1 cellular context compared by ENCODE assay signal in the genomic region with DNA sequence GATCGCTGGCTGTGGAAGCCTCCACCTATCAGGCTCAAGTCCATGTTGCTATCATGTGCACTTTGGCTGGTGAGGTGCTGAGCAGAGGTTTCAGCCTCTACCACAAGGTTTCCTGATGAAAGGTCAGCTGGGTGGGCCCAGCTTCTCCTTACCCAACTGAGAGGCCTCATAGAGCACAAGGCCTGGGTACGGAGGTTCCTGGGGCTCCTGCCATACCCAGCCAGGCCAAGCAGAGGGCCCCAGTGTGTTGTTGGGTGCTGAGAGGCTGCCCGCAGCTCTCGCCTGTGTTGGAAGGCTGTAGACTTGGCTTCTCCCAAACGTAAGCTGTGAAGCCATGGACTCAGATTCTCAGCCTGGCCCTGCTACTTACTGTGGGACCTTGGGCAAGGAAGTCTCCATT.
TF ChIP-seq lines count a peak whose summit lies in the region.

No MANE protein-coding gene starts in this region.

TF ChIP-seq in K562, 482 proteins besides CTCF, POLR2A, EP300 and RAD21 (continues in another document):
- TF ChIP-seq, protein P1, sequence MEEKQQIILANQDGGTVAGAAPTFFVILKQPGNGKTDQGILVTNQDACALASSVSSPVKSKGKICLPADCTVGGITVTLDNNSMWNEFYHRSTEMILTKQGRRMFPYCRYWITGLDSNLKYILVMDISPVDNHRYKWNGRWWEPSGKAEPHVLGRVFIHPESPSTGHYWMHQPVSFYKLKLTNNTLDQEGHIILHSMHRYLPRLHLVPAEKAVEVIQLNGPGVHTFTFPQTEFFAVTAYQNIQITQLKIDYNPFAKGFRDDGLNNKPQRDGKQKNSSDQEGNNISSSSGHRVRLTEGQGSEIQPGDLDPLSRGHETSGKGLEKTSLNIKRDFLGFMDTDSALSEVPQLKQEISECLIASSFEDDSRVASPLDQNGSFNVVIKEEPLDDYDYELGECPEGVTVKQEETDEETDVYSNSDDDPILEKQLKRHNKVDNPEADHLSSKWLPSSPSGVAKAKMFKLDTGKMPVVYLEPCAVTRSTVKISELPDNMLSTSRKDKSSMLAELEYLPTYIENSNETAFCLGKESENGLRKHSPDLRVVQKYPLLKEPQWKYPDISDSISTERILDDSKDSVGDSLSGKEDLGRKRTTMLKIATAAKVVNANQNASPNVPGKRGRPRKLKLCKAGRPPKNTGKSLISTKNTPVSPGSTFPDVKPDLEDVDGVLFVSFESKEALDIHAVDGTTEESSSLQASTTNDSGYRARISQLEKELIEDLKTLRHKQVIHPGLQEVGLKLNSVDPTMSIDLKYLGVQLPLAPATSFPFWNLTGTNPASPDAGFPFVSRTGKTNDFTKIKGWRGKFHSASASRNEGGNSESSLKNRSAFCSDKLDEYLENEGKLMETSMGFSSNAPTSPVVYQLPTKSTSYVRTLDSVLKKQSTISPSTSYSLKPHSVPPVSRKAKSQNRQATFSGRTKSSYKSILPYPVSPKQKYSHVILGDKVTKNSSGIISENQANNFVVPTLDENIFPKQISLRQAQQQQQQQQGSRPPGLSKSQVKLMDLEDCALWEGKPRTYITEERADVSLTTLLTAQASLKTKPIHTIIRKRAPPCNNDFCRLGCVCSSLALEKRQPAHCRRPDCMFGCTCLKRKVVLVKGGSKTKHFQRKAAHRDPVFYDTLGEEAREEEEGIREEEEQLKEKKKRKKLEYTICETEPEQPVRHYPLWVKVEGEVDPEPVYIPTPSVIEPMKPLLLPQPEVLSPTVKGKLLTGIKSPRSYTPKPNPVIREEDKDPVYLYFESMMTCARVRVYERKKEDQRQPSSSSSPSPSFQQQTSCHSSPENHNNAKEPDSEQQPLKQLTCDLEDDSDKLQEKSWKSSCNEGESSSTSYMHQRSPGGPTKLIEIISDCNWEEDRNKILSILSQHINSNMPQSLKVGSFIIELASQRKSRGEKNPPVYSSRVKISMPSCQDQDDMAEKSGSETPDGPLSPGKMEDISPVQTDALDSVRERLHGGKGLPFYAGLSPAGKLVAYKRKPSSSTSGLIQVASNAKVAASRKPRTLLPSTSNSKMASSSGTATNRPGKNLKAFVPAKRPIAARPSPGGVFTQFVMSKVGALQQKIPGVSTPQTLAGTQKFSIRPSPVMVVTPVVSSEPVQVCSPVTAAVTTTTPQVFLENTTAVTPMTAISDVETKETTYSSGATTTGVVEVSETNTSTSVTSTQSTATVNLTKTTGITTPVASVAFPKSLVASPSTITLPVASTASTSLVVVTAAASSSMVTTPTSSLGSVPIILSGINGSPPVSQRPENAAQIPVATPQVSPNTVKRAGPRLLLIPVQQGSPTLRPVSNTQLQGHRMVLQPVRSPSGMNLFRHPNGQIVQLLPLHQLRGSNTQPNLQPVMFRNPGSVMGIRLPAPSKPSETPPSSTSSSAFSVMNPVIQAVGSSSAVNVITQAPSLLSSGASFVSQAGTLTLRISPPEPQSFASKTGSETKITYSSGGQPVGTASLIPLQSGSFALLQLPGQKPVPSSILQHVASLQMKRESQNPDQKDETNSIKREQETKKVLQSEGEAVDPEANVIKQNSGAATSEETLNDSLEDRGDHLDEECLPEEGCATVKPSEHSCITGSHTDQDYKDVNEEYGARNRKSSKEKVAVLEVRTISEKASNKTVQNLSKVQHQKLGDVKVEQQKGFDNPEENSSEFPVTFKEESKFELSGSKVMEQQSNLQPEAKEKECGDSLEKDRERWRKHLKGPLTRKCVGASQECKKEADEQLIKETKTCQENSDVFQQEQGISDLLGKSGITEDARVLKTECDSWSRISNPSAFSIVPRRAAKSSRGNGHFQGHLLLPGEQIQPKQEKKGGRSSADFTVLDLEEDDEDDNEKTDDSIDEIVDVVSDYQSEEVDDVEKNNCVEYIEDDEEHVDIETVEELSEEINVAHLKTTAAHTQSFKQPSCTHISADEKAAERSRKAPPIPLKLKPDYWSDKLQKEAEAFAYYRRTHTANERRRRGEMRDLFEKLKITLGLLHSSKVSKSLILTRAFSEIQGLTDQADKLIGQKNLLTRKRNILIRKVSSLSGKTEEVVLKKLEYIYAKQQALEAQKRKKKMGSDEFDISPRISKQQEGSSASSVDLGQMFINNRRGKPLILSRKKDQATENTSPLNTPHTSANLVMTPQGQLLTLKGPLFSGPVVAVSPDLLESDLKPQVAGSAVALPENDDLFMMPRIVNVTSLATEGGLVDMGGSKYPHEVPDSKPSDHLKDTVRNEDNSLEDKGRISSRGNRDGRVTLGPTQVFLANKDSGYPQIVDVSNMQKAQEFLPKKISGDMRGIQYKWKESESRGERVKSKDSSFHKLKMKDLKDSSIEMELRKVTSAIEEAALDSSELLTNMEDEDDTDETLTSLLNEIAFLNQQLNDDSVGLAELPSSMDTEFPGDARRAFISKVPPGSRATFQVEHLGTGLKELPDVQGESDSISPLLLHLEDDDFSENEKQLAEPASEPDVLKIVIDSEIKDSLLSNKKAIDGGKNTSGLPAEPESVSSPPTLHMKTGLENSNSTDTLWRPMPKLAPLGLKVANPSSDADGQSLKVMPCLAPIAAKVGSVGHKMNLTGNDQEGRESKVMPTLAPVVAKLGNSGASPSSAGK (IDR thresholded peaks at IDR 0.05), result peak; percentile 53
- TF ChIP-seq NR2C2 (CRISPR knock-in tag; IDR thresholded peaks at IDR 0.05) (no peak), NR2C2 (tag; IDR thresholded peaks at IDR 0.05) (peak; percentile 32), CREBBP (IDR thresholded peaks at IDR 0.05; ENCODE audit: low read depth, low read length) (no peak), YY1 (IDR thresholded peaks at IDR 0.05; ENCODE audit: borderline replicate concordance in 1 of 3, control insufficient read depth in 1 of 3, extremely low read depth in 1 of 3, insufficient read depth in 3 of 3, insufficient read length in 1 of 3, insufficient replicate concordance in 2 of 3, low read depth in 1 of 3, low read length in 2 of 3) (peak in 1 of 3 experiments; percentile 42), HCFC1 (IDR thresholded peaks at IDR 0.05; ENCODE audit: low read depth, low read length) (0 out of 2 replicates have a peak, but pooled peaks have one; percentile 19), ADNP (tag; IDR thresholded peaks at IDR 0.05) (no peak), ZNF707 (CRISPR knock-in tag; conservative IDR thresholded peaks at IDR 0.05) (no peak), ZBTB9 (CRISPR knock-in tag; IDR thresholded peaks at IDR 0.05) (0 out of 2 replicates have a peak, but pooled peaks have one; percentile 41), KLF10 (CRISPR knock-in tag; IDR thresholded peaks at IDR 0.05) (0 out of 2 replicates have a peak, but pooled peaks have one; percentile 9), PHTF2 (CRISPR knock-in tag; IDR thresholded peaks at IDR 0.05) (no peak), POLR2G (IDR thresholded peaks at IDR 0.05; ENCODE audit: low read depth, low read length) (0 out of 2 replicates have a peak, but pooled peaks have one; percentile 11), ZNF347 (CRISPR knock-in tag; IDR thresholded peaks at IDR 0.05; ENCODE audit: low read depth) (no peak), ARID3B (CRISPR knock-in tag; IDR thresholded peaks at IDR 0.05; ENCODE audit: borderline replicate concordance) (no peak), MECOM (CRISPR knock-in tag; IDR thresholded peaks at IDR 0.05) (peak; percentile 53; the same call in 1 of the 2 replicates), ZNF76 (CRISPR knock-in tag; IDR thresholded peaks at IDR 0.05; ENCODE audit: borderline replicate concordance) (peak; percentile 84; the same call in 1 of the 2 replicates), CTCFL (IDR thresholded peaks at IDR 0.05; ENCODE audit: borderline replicate concordance, insufficient read depth, low read depth, low read length, poor library complexity, severe bottlenecking) (no peak), MAX (CRISPR knock-in tag; IDR thresholded peaks at IDR 0.05) (peak; percentile 71), ZNF324 (CRISPR knock-in tag; IDR thresholded peaks at IDR 0.05) (0 out of 2 replicates have a peak, but pooled peaks have one; percentile 28), ZFX (CRISPR knock-in tag; IDR thresholded peaks at IDR 0.05) (peak; percentile 49), PPARD (CRISPR knock-in tag; IDR thresholded peaks at IDR 0.05) (no peak), ZBTB17 (CRISPR knock-in tag; IDR thresholded peaks at IDR 0.05) (peak; percentile 60), ZBTB11 (CRISPR knock-in tag; IDR thresholded peaks at IDR 0.05) (no peak), FOXK2 (conservative IDR thresholded peaks at IDR 0.05 in 1 of 2, IDR thresholded peaks at IDR 0.05 in 1 of 2; ENCODE audit: low read depth in 2 of 2) (peak; percentile 22 to 29; a peak in 1 of 4 replicates), L3MBTL2 (IDR thresholded peaks at IDR 0.05) (peak; percentile 44), HDAC8 (tag; IDR thresholded peaks at IDR 0.05) (peak; percentile 62; the same call in 1 of the 2 replicates), ZNF584 (CRISPR knock-in tag; IDR thresholded peaks at IDR 0.05; ENCODE audit: low read depth) (no peak), ID3 (CRISPR knock-in tag; IDR thresholded peaks at IDR 0.05) (no peak), ID3 (tag; IDR thresholded peaks at IDR 0.05) (peak; percentile 90)
- TF ChIP-seq, protein P2, sequence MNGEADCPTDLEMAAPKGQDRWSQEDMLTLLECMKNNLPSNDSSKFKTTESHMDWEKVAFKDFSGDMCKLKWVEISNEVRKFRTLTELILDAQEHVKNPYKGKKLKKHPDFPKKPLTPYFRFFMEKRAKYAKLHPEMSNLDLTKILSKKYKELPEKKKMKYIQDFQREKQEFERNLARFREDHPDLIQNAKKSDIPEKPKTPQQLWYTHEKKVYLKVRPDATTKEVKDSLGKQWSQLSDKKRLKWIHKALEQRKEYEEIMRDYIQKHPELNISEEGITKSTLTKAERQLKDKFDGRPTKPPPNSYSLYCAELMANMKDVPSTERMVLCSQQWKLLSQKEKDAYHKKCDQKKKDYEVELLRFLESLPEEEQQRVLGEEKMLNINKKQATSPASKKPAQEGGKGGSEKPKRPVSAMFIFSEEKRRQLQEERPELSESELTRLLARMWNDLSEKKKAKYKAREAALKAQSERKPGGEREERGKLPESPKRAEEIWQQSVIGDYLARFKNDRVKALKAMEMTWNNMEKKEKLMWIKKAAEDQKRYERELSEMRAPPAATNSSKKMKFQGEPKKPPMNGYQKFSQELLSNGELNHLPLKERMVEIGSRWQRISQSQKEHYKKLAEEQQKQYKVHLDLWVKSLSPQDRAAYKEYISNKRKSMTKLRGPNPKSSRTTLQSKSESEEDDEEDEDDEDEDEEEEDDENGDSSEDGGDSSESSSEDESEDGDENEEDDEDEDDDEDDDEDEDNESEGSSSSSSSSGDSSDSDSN (IDR thresholded peaks at IDR 0.05; ENCODE audit: borderline replicate concordance in 1 of 2, low read depth in 2 of 2, low read length in 2 of 2), result peak in 1 of 2 experiments; percentile 62; a peak in 1 of 4 replicates
